ENCODE assay signal across 8 cellular contexts in the genomic region with DNA sequence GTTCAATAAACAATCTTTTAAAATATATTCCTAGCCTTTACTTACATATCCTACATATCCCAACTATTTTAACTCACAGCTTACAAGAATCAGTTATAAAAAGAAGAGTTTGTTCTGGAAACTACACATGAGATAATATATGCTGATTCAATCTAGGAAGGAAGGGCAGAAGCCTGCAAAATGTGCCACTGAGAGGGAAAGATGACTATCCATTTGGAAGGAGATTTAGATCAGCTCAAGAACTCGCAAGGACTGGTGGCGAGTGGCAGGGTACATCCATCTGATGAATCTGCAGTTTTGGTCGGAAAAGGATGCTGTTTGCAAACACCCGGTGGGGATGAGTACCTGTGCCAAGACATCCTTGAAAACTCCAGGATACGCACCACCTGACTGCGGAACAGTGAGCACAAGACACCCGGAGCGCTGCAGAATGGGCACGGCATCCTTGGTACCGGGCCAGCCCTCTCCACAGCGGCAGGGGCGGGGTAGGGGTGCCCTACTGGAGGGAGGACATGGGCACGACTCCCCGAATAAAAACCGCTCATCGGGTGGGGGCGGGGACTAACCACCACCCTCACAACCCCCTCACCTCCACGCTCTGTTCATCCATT. TPM values are rescaled to one million over a fixed set of nuclear protein-coding genes. Genes with fewer than 3 reads are reported as not detected.
DNase-seq lines count a peak whose midpoint lies in the region; ATAC-seq, FAIRE-seq and TF ChIP-seq lines count a peak whose summit lies in the region.

No MANE protein-coding gene starts in this region.

- H3K27me3 ChIP-seq in endothelial cell of umbilical vein (ENCODE audit: control insufficient read depth in 2 of 2, insufficient read depth in 2 of 2, low read length in 2 of 2) (no peaks in the 10 kb centered on the region), mononuclear cell (ENCODE audit: insufficient read depth, low read length) (no peaks in the 10 kb centered on the region)

- peak overlapping the region; percentile 73 for H3K4me2 ChIP-seq in endothelial cell of umbilical vein (ENCODE audit: insufficient read depth, low read length)

- peaks cover 18% of the 10 kb centered on the region for H3K4me1 ChIP-seq in endothelial cell of umbilical vein (ENCODE audit: control insufficient read depth, extremely low read depth, insufficient read depth, low read length)
- peaks cover 23% of the 10 kb centered on the region for H3K4me1 ChIP-seq in mononuclear cell (ENCODE audit: insufficient read depth, low read length)

- TSS peak; percentile 23 for BruUV-seq in endothelial cell of umbilical vein (replicated peaks; lab: Mats Ljungman, UMichigan)

- H4K20me1 ChIP-seq in endothelial cell of umbilical vein (replicated peaks; ENCODE audit: control insufficient read depth, extremely low read depth, insufficient read depth, low read length), result no peaks in the 10 kb centered on the region

- peaks cover 0 to 4% of the 10 kb centered on the region in 2 experiments for H3K36me3 ChIP-seq in endothelial cell of umbilical vein (ENCODE audit: control insufficient read depth in 2 of 2, extremely low read depth in 1 of 2, insufficient read depth in 2 of 2, low read length in 2 of 2)

- peak overlapping the region; percentile 19 to 77 (median 55) for H3K4me3 ChIP-seq in endothelial cell of umbilical vein (replicated peaks in 1 of 3; ENCODE audit: insufficient read depth in 1 of 3, low read depth in 1 of 3, low read length in 3 of 3)
- H3K4me3 ChIP-seq in mononuclear cell (ENCODE audit: low read length), result peak overlapping the region; percentile 86

- TF ChIP-seq CTCF in endothelial cell of umbilical vein (IDR thresholded peaks at IDR 0.05; ENCODE audit: extremely low read depth in 1 of 2, insufficient read depth in 1 of 2, low read depth in 1 of 2, low read length in 2 of 2), result no peak

- TF ChIP-seq POLR2A in endothelial cell of umbilical vein (IDR thresholded peaks at IDR 0.05; ENCODE audit: low read depth, low read length), result no peak

- H3K9ac ChIP-seq in endothelial cell of umbilical vein (replicated peaks; ENCODE audit: extremely low read depth, insufficient read depth, low read length), result peak overlapping the region; percentile 82

- peak; percentile 75 for FAIRE-seq in endothelial cell of umbilical vein (lab: Jason Lieb, UNC)

- peaks cover 36% of the 10 kb centered on the region for H3K79me2 ChIP-seq in endothelial cell of umbilical vein (ENCODE audit: control insufficient read depth, insufficient read depth, low read length)

- H3K9me3 ChIP-seq in endothelial cell of umbilical vein (replicated peaks; ENCODE audit: control insufficient read depth, insufficient read depth, low read length) (no peaks in the 10 kb centered on the region), mononuclear cell (ENCODE audit: low read depth, low read length) (no peaks in the 10 kb centered on the region)

- CTCF ChIA-PET in endothelial cell of umbilical vein (lab: Charles Lee), result interaction anchor here (0.7 to 1.6 kb wide), 3 partner anchors 11 to 48 kb away, joined by 3 to 6 read pairs (median 3); no protein-coding TSS in a partner anchor

- intact Hi-C loops in endothelial cell of umbilical vein (cut with micrococcal nuclease), result loop anchor here (1.0 to 2.0 kb wide), 4 partner anchors 13 to 587 kb away; a partner anchor contains a TSS

- dilution Hi-C loops in endothelial cell of umbilical vein (cut with MboI; ENCODE audit: extremely low pct_ligation_motif_present, low sequenced_read_pairs), result no loop called here

- ATAC-seq in HG03108 (IDR thresholded peaks at IDR 0.05; ENCODE audit: unreplicated experiment), result peak; percentile 11

- H3K9me1 ChIP-seq in endothelial cell of umbilical vein (replicated peaks; ENCODE audit: control insufficient read depth, extremely low read depth, insufficient read depth, low read length), result no peaks in the 10 kb centered on the region

- H3K27ac ChIP-seq in endothelial cell of umbilical vein (ENCODE audit: insufficient read depth, low read depth, low read length), result peak overlapping the region; percentile 63

- POLR2A ChIA-PET in endothelial cell of umbilical vein (lab: Charles Lee), result interaction anchor here (1.0 to 1.2 kb wide), 2 partner anchors 13 to 32 kb away, joined by 3 to 5 read pairs; no protein-coding TSS in a partner anchor

- peak overlapping the region; percentile 39 for H2AFZ ChIP-seq in endothelial cell of umbilical vein (ENCODE audit: low read depth, low read length)

- DNase-seq in NOMO-1 (lab: John Stamatoyannopoulos, UW; ENCODE audit: unreplicated experiment in 2 of 2) (peak; percentile 24 to 43), NOMO-1 treated with dmso at 0.1 percent for 144 hours (lab: John Stamatoyannopoulos, UW; ENCODE audit: unreplicated experiment) (no peak), NCI-H69 (lab: John Stamatoyannopoulos, UW) (peak; percentile 90), endothelial cell of umbilical vein (ENCODE audit: low read depth, low spot score) (peak; percentile 53)
- peak; percentile 83 for DNase-seq in activated CD8-positive, alpha-beta memory T cell treated with anti-CD3 and anti-CD28 coated beads, Interleukin-2, amount 50 U/mL, for 48 hours
- DNase-seq in stimulated activated CD8-positive, alpha-beta memory T cell treated with anti-CD3 and anti-CD28 coated beads, Interleukin-4, amount 100 ng/mL, for 1 hour (ENCODE audit: low read depth in 2 of 2, low spot score in 1 of 2), result peak; percentile 26 to 54

TF ChIP-seq in endothelial cell of umbilical vein, 7 proteins besides CTCF, POLR2A, EP300 and RAD21:
- no peak for TF ChIP-seq GATA2 (IDR thresholded peaks at IDR 0.05; ENCODE audit: insufficient read depth, insufficient read length, low read depth, low read length)
- TF ChIP-seq EZH2 (IDR thresholded peaks at IDR 0.05; ENCODE audit: borderline replicate concordance, low read depth, low read length, severe bottlenecking), result no peak
- no peak for TF ChIP-seq JUN (IDR thresholded peaks at IDR 0.05; ENCODE audit: borderline replicate concordance, insufficient read depth, insufficient read length, low read depth)
- TF ChIP-seq FOS (IDR thresholded peaks at IDR 0.05; ENCODE audit: borderline replicate concordance, insufficient read depth, low read length), result no peak
- TF ChIP-seq, protein P1, sequence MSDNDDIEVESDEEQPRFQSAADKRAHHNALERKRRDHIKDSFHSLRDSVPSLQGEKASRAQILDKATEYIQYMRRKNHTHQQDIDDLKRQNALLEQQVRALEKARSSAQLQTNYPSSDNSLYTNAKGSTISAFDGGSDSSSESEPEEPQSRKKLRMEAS (IDR thresholded peaks at IDR 0.05; ENCODE audit: insufficient read depth, insufficient read length), result no peak
- TF ChIP-seq POLR2AphosphoS5 (IDR thresholded peaks at IDR 0.05; ENCODE audit: insufficient read depth, low read depth, low read length), result no peak
- TF ChIP-seq MYC (IDR thresholded peaks at IDR 0.05; ENCODE audit: low read depth, low read length), result no peak

RNA-seq across cellular contexts. Expression of a gene that starts 0.7 kb away (rescaled TPM):
- total RNA-seq in endothelial cell of umbilical vein (37.1 and 41.9 TPM in 2 replicates), mononuclear cell (26.0 TPM)
- 17.0 and 18.8 TPM in 2 replicates for polyA plus RNA-seq in endothelial cell of umbilical vein
- 24.2 and 26.2 TPM in 2 replicates for polyA plus RNA-seq in endothelial cell of umbilical vein (2011; cell fraction: cytosol; rRNA removed)
- polyA plus RNA-seq in endothelial cell of umbilical vein (2011; cell fraction: nucleus; rRNA removed), result 32.4 and 43.2 TPM in 2 replicates
- 41.3 and 45.6 TPM in 2 replicates for polyA plus RNA-seq in endothelial cell of umbilical vein (2012)
- 82.1 and 191 TPM in 2 replicates for polyA minus RNA-seq in endothelial cell of umbilical vein
- polyA minus RNA-seq in endothelial cell of umbilical vein (2011; cell fraction: cytosol; rRNA and poly(A)+ RNA removed), result 24.5 TPM
- polyA minus RNA-seq in endothelial cell of umbilical vein (2011; cell fraction: nucleus; rRNA and poly(A)+ RNA removed), result 69.0 and 99.8 TPM in 2 replicates

RNA-seq across cellular contexts. Expression of a gene that starts 49.0 kb away (rescaled TPM):
- total RNA-seq in endothelial cell of umbilical vein, result 78.1 and 79.6 TPM in 2 replicates
- 12.2 and 12.9 TPM in 2 replicates for polyA plus RNA-seq in endothelial cell of umbilical vein
- 27.1 and 33.0 TPM in 2 replicates for polyA plus RNA-seq in endothelial cell of umbilical vein (2011; cell fraction: cytosol; rRNA removed)
- polyA plus RNA-seq in endothelial cell of umbilical vein (2011; cell fraction: nucleus; rRNA removed), result 6.1 and 7.9 TPM in 2 replicates
- polyA plus RNA-seq in endothelial cell of umbilical vein (2012), result 72.1 and 125 TPM in 2 replicates
- 15.2 and 18.4 TPM in 2 replicates for polyA minus RNA-seq in endothelial cell of umbilical vein
- polyA minus RNA-seq in endothelial cell of umbilical vein (2011; cell fraction: cytosol; rRNA and poly(A)+ RNA removed), result 22.7 TPM
- 12.1 and 16.6 TPM in 2 replicates for polyA minus RNA-seq in endothelial cell of umbilical vein (2011; cell fraction: nucleus; rRNA and poly(A)+ RNA removed)
- total RNA-seq in mononuclear cell, result 6.3 TPM

RNA-seq across cellular contexts. Expression of a gene that starts 49.6 kb away (rescaled TPM):
- total RNA-seq in endothelial cell of umbilical vein, result 82.1 and 86.3 TPM in 2 replicates
- 22.5 and 28.8 TPM in 2 replicates for polyA plus RNA-seq in endothelial cell of umbilical vein
- 44.9 and 53.9 TPM in 2 replicates for polyA plus RNA-seq in endothelial cell of umbilical vein (2011; cell fraction: cytosol; rRNA removed)
- 10.2 and 15.6 TPM in 2 replicates for polyA plus RNA-seq in endothelial cell of umbilical vein (2011; cell fraction: nucleus; rRNA removed)
- polyA plus RNA-seq in endothelial cell of umbilical vein (2012), result 39.9 and 60.0 TPM in 2 replicates
- 31.7 and 32.8 TPM in 2 replicates for polyA minus RNA-seq in endothelial cell of umbilical vein
- polyA minus RNA-seq in endothelial cell of umbilical vein (2011; cell fraction: cytosol; rRNA and poly(A)+ RNA removed), result 37.8 TPM
- polyA minus RNA-seq in endothelial cell of umbilical vein (2011; cell fraction: nucleus; rRNA and poly(A)+ RNA removed), result 10.6 and 17.0 TPM in 2 replicates
- total RNA-seq in mononuclear cell, result 1.3 TPM

Comparison
In these comparisons a context has a peak if more than half of its experiments do, and no peak if none do; other contexts are left out.
1. RNA of a gene that starts 49.0 kb away (total RNA-seq): 78.1 to 79.6 TPM in endothelial cell of umbilical vein; 6.3 TPM in mononuclear cell (single experiment); every median in the first group is over 10 times any median in the second.
2. RNA of a gene that starts 49.6 kb away (total RNA-seq): 82.1 to 86.3 TPM in endothelial cell of umbilical vein; 1.3 TPM in mononuclear cell (single experiment); every median in the first group is over 10 times any median in the second.